1 cellular context compared by ENCODE assay signal in the genomic region with DNA sequence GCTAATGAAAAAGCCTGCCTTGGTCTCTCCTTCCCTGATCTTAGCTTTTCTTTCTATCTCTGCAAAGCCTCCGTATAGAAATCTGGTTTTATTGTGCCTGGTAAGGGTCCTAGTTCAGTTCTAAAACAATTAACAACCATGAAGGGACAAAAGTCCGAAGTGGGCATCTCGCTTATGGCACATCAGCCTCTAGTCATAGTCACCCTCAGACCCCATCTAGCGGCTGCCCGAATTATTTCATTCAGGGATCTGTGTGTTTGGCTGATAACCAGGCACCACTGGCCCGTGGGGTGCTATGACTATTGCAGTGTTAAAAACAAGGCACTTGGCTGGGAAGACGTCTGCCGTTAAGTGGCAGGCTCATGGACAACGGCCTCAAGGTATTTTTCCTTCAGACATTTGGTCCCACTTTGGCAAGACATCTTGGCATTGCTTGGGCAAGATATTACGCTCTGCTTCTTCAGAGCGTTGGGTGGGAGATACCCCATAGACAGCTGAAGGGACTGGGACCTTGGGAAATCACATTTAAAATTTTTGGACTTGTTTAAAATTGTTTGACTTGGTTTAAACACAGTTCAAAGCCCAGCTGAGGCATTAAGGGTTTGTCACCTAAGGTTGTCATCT.
TF ChIP-seq lines count a peak whose summit lies in the region.

No MANE protein-coding gene starts in this region.

TF ChIP-seq in HepG2, 621 proteins besides CTCF, POLR2A, EP300 and RAD21 (continued from another document):
- TF ChIP-seq ZNF609 (CRISPR knock-in tag; IDR thresholded peaks at IDR 0.05; ENCODE audit: borderline replicate concordance) (no peak), XRCC5 (optimal IDR thresholded peaks at IDR 0.05; ENCODE audit: low read length) (peak; percentile 68), RBM22 (optimal IDR thresholded peaks at IDR 0.05; ENCODE audit: low read length) (no peak), ZNF513 (CRISPR knock-in tag; conservative IDR thresholded peaks at IDR 0.05) (no peak), ZNF557 (CRISPR knock-in tag; IDR thresholded peaks at IDR 0.05) (no peak), ISX (CRISPR knock-in tag; conservative IDR thresholded peaks at IDR 0.05) (no peak), ZBTB43 (CRISPR knock-in tag; conservative IDR thresholded peaks at IDR 0.05) (no peak), ZNF550 (CRISPR knock-in tag; IDR thresholded peaks at IDR 0.05; ENCODE audit: borderline replicate concordance) (no peak)
